Comparison of ENCODE assay signal across 25 cellular contexts in the genomic region with DNA sequence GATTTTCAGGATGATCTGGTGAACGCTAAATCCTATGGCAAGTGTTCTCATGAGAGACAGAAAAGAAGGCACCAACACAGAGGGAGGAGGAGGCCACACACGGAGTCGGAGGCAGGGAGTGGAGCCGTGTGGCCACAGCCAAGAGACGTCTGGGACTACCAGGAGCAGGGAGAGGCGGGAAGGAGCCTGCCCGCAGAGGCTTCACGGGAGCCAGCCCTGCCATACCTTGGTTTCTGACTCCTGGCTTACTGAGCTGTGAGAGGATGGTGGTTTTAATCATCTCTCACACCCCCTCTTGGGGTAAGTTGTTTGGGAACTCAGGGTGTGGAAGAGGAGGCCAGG. TPM values are rescaled to one million over a fixed set of nuclear protein-coding genes. Genes with fewer than 3 reads are reported as not detected.
"Had no signal": no experiment of that assay in that cellular context is flagged by ENCODE, and none has a peak within 500 bp of the region (broad histone marks: within the 10 kb centered on the region; RNA-seq: fewer than 3 reads in every experiment).

No MANE protein-coding gene starts in this region.

- H3K4me3 Mint-ChIP-seq: activated naive CD4-positive, alpha-beta T cell treated with anti-CD3 and anti-CD28 coated beads, Interleukin-2, amount 50 U/mL, for 24 hours; brain; dendritic cell treated with granulocyte-macrophage colony-stimulating factor and Interleukin-4, amounts not matched to agents 40 ng/mL and 50 ng/mL, for 4 days; natural killer cell; stimulated activated naive B cell treated with anti-CD40 and anti-IgM and Interleukin-4, amounts not matched to agents 10 μg/mL and 1 μg/mL and 100 μg/mL, for 72 hours; T-helper 2 cell treated with Interferon-gamma antibody and Interleukin-4, amounts not matched to agents 5 μg/mL and 100 μg/mL, for 36 hours had no signal

- H3K4me1 ChIP-seq: right lobe of liver, transverse colon had no signal

- FAIRE-seq: endometrium, small intestine had no signal

- H3K27me3 ChIP-seq: ovary, right lobe of liver, transverse colon had no signal

- H3K4me3 ChIP-seq: lung, ovary, right lobe of liver, transverse colon had no signal

- H3K27ac Mint-ChIP-seq: activated naive CD4-positive, alpha-beta T cell treated with anti-CD3 and anti-CD28 coated beads, Interleukin-2, amount 50 U/mL, for 24 hours; brain; dendritic cell treated with granulocyte-macrophage colony-stimulating factor and Interleukin-4, amounts not matched to agents 40 ng/mL and 50 ng/mL, for 4 days; natural killer cell; stimulated activated naive B cell treated with anti-CD40 and anti-IgM and Interleukin-4, amounts not matched to agents 10 μg/mL and 1 μg/mL and 100 μg/mL, for 72 hours; T-helper 2 cell treated with Interferon-gamma antibody and Interleukin-4, amounts not matched to agents 5 μg/mL and 100 μg/mL, for 36 hours had no signal

- DNase-seq: activated CD4-positive, alpha-beta T cell treated with anti-CD3 and anti-CD28 coated beads, Interleukin-2, amount 50 U/mL, for 1 hour; activated CD4-positive, CD25-positive, alpha-beta regulatory T cell treated with anti-CD3 and anti-CD28 coated beads, Interleukin-2, amount 50 U/mL, for 72 hours; activated gamma-delta T cell treated with Interleukin-2 at 50 U/mL for 16 hours; activated T-cell treated with anti-CD3 and anti-CD28 coated beads, Interleukin-2, amount 50 U/mL, for 1 hour; anterior cingulate cortex; effector CD4-positive, alpha-beta T cell; midbrain; natural killer cell; right lobe of liver; small intestine; stimulated activated naive B cell treated with anti-CD40 and anti-IgM and Interleukin-4, amounts not matched to agents 10 μg/mL and 1 μg/mL and 100 μg/mL, for 72 hours; transverse colon had no signal

- H3K27me3 Mint-ChIP-seq: activated naive CD4-positive, alpha-beta T cell treated with anti-CD3 and anti-CD28 coated beads, Interleukin-2, amount 50 U/mL, for 24 hours had no signal

- H3K4me1 Mint-ChIP-seq: activated naive CD4-positive, alpha-beta T cell treated with anti-CD3 and anti-CD28 coated beads, Interleukin-2, amount 50 U/mL, for 24 hours; brain; natural killer cell; stimulated activated naive B cell treated with anti-CD40 and anti-IgM and Interleukin-4, amounts not matched to agents 10 μg/mL and 1 μg/mL and 100 μg/mL, for 72 hours had no signal

- H3K9me3 ChIP-seq: ovary, right lobe of liver, transverse colon had no signal

- H3K27ac ChIP-seq: foreskin keratinocyte, ovary, right lobe of liver, transverse colon, VCaP had no signal

- H3K9me3 Mint-ChIP-seq: activated naive CD4-positive, alpha-beta T cell treated with anti-CD3 and anti-CD28 coated beads, Interleukin-2, amount 50 U/mL, for 24 hours; dendritic cell treated with granulocyte-macrophage colony-stimulating factor and Interleukin-4, amounts not matched to agents 40 ng/mL and 50 ng/mL, for 4 days; natural killer cell; T-helper 2 cell treated with Interferon-gamma antibody and Interleukin-4, amounts not matched to agents 5 μg/mL and 100 μg/mL, for 36 hours had no signal

- H3K36me3 ChIP-seq: ovary, right lobe of liver, transverse colon had no signal

- H3K36me3 Mint-ChIP-seq: activated naive CD4-positive, alpha-beta T cell treated with anti-CD3 and anti-CD28 coated beads, Interleukin-2, amount 50 U/mL, for 24 hours; brain; natural killer cell; stimulated activated naive B cell treated with anti-CD40 and anti-IgM and Interleukin-4, amounts not matched to agents 10 μg/mL and 1 μg/mL and 100 μg/mL, for 72 hours had no signal

RNA-seq across cellular contexts. Expression of gene GPR78, which starts 33.5 kb away (rescaled TPM):
- total RNA-seq: cardiac septum, foreskin keratinocyte, kidney epithelial cell, left lobe of liver, natural killer cell, pulmonary artery endothelial cell, right lobe of liver had no signal
- polyA plus RNA-seq: foreskin keratinocyte, small intestine had no signal

RNA-seq across cellular contexts. Expression of gene CPZ, which starts 45.8 kb away (rescaled TPM):
- total RNA-seq: foreskin keratinocyte, natural killer cell, pulmonary artery endothelial cell had no signal
- polyA plus RNA-seq: foreskin keratinocyte had no signal
